ENCODE assay signal across 1 cellular context in the genomic region with DNA sequence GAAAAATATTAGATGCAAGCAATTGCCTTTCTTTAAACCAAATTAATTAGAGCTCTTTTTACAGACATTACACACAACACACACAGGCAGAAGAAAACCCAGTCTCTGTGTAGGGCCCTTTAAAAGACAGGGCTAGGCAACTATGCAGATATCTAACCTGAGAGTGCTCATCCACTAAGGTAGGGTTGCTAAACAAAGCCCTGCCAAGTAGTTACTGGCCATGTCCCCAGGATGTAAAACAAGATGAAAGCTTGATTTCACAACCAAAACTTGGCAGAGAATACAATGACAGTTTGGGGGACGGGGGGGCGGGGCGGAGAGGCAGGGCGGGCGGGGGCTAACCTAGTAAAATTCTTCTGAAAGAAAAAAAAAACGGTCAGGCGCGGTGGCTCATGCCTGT.
TF ChIP-seq lines count a peak whose summit lies in the region.

No MANE protein-coding gene starts in this region.

TF ChIP-seq in HepG2, 621 proteins besides CTCF, POLR2A, EP300 and RAD21 (continued from another document):
- TF ChIP-seq HNRNPUL1 (IDR thresholded peaks at IDR 0.05; ENCODE audit: low read depth, low read length), result no peak
- no peak for TF ChIP-seq STAT5B (CRISPR knock-in tag; IDR thresholded peaks at IDR 0.05)
- TF ChIP-seq EHMT2 (IDR thresholded peaks at IDR 0.05; ENCODE audit: borderline replicate concordance, low read depth, low read length), result 0 out of 2 replicates have a peak, but pooled peaks have one; percentile 59
- TF ChIP-seq CEBPB (IDR thresholded peaks at IDR 0.05; ENCODE audit: borderline replicate concordance, low read depth, low read length), result peak; percentile 72
- no peak for TF ChIP-seq HMG20A (CRISPR knock-in tag; IDR thresholded peaks at IDR 0.05; ENCODE audit: borderline replicate concordance)
- TF ChIP-seq SOX13 (IDR thresholded peaks at IDR 0.05), result no peak
- TF ChIP-seq SOX13 (CRISPR knock-in tag; conservative IDR thresholded peaks at IDR 0.05 in 1 of 2, IDR thresholded peaks at IDR 0.05 in 1 of 2), result peak in 1 of 2 experiments; percentile 72; a peak in 2 of 4 replicates
- no peak for TF ChIP-seq ZNF709 (CRISPR knock-in tag; IDR thresholded peaks at IDR 0.05)
- TF ChIP-seq TEAD3 (CRISPR knock-in tag; optimal IDR thresholded peaks at IDR 0.05; ENCODE audit: borderline replicate concordance), result no peak
- TF ChIP-seq RARG (CRISPR knock-in tag; IDR thresholded peaks at IDR 0.05; ENCODE audit: low read depth), result no peak
- TF ChIP-seq HNF1B (CRISPR knock-in tag; IDR thresholded peaks at IDR 0.05), result no peak
